In genomic region chr3:128364808-128365360, GRCh38 we compare ENCODE assay signal across 15 cellular contexts.
A peak's percentile ranks its signal among the peaks of the same experiment; 100 is the strongest.
DNase-seq lines count a peak whose midpoint lies in the region; ATAC-seq and TF ChIP-seq lines count a peak whose summit lies in the region.
"Had no signal": no experiment of that assay in that cellular context is flagged by ENCODE, and none has a peak within 500 bp of the region (broad histone marks: within the 10 kb centered on the region; RNA-seq: fewer than 3 reads in every experiment).

No MANE protein-coding gene starts in this region.

- no peak overlapping the region for H4K8ac ChIP-seq in mesenchymal stem cell (ENCODE audit: low read length)

- H3K36me3 Mint-ChIP-seq in neural progenitor cell, result peaks cover 3% of the 10 kb centered on the region

- TF ChIP-seq CTCF in heart right ventricle (IDR thresholded peaks at IDR 0.05) (no peak), 22Rv1 (IDR thresholded peaks at IDR 0.05) (no peak), spleen (IDR thresholded peaks at IDR 0.05 in 8 of 11, conservative IDR thresholded peaks at IDR 0.05 in 3 of 11) (no peak), neural progenitor cell (IDR thresholded peaks at IDR 0.05) (no peak)

- H3K4ac ChIP-seq in mesenchymal stem cell (ENCODE audit: low read depth in 1 of 2, low read length in 2 of 2), result no peak overlapping the region

- H2BK5ac ChIP-seq in mesenchymal stem cell (ENCODE audit: low read depth, low read length, poor library complexity, severe bottlenecking), result no peak overlapping the region

- intact Hi-C loops in heart right ventricle (cut with DNase I), result no loop called here
- intact Hi-C loops in left cardiac atrium (cut with DNase I), result no loop called here
- intact Hi-C loops in spleen (cut with DNase I; ENCODE audit: low total_unique reads), result no loop called here

- peaks cover 7% of the 10 kb centered on the region for H3K27me3 Mint-ChIP-seq in neural progenitor cell (ENCODE audit: insufficient read depth, low read depth)
- H3K27me3 Mint-ChIP-seq: B cell had no signal

- no peak overlapping the region for H3K14ac ChIP-seq in mesenchymal stem cell (ENCODE audit: low read length in 2 of 2)

- 87 to 92% methylated on average over 7 of the region's 7 CpGs for WGBS in heart right ventricle, 2 donors
- 91% methylated on average over 7 of the region's 7 CpGs for WGBS in mesenchymal stem cell
- WGBS in spleen, 5 donors, result 91 to 98% (median 95%) methylated on average over 6 to 7 of the region's 7 CpGs

- H2AFZ ChIP-seq in mesenchymal stem cell (ENCODE audit: low read depth, low read length), result no peak overlapping the region
- no peak overlapping the region for H2AFZ ChIP-seq in neural progenitor cell (replicated peaks)

- no peak overlapping the region for H4K91ac ChIP-seq in mesenchymal stem cell (ENCODE audit: low read length)

- ATAC-seq in heart right ventricle (no peak), left cardiac atrium (no peak)
- ATAC-seq: CD8-positive, alpha-beta T cell; HepG2 had no signal

- peak overlapping the region; percentile 4 for H2BK15ac ChIP-seq in mesenchymal stem cell (ENCODE audit: low read depth, poor library complexity, severe bottlenecking)

- H3K4me3 ChIP-seq in heart right ventricle, result no peak overlapping the region
- H3K4me3 ChIP-seq in mesenchymal stem cell (ENCODE audit: insufficient read depth in 1 of 2, low read depth in 1 of 2, low read length in 2 of 2), result no peak overlapping the region
- no peak overlapping the region for H3K4me3 ChIP-seq in spleen
- no peak overlapping the region for H3K4me3 ChIP-seq in neural progenitor cell
- H3K4me3 ChIP-seq: BLaER1 treated with 17β-estradiol and CSF1 and Interleukin-3, amounts not matched to agents 10 nM and 100 nM had no signal

- H3K4me2 ChIP-seq in mesenchymal stem cell (ENCODE audit: low read length, poor library complexity, severe bottlenecking) (no peak overlapping the region), neural progenitor cell (no peak overlapping the region)
- H3K4me2 ChIP-seq: BLaER1 treated with 17β-estradiol and CSF1 and Interleukin-3, amounts not matched to agents 10 nM and 100 nM had no signal

- no peaks in the 10 kb centered on the region for H3K9me3 Mint-ChIP-seq in neural progenitor cell
- H3K9me3 Mint-ChIP-seq: CD8-positive, alpha-beta T cell; H9 had no signal

- H3K4me3 Mint-ChIP-seq in neural progenitor cell, result no peak overlapping the region
- H3K4me3 Mint-ChIP-seq: B cell; CD8-positive, alpha-beta T cell; H9 had no signal

- H3K18ac ChIP-seq in mesenchymal stem cell (ENCODE audit: low read depth in 1 of 2, low read length in 2 of 2), result no peak overlapping the region

- no peaks in the 10 kb centered on the region for H3F3A ChIP-seq in neural progenitor cell (ENCODE audit: low read depth)

- no peak overlapping the region for H3K27ac Mint-ChIP-seq in neural progenitor cell
- H3K27ac Mint-ChIP-seq: CD8-positive, alpha-beta T cell had no signal

- H4K20me1 ChIP-seq in neural progenitor cell (ENCODE audit: low read depth), result no peaks in the 10 kb centered on the region

- H2BK120ac ChIP-seq in mesenchymal stem cell (ENCODE audit: low read depth, low read length), result no peak overlapping the region

- H3K36me3 ChIP-seq in heart right ventricle, result peaks cover 0 to 16% (median 0%) of the 10 kb centered on the region in 9 donors
- peaks cover 0 to 8% of the 10 kb centered on the region in 2 experiments for H3K36me3 ChIP-seq in mesenchymal stem cell (ENCODE audit: control insufficient read depth in 1 of 2, insufficient read depth in 2 of 2, low read depth in 1 of 2, low read length in 2 of 2)
- peaks cover 0 to 67% (median 0%) of the 10 kb centered on the region in 6 donors for H3K36me3 ChIP-seq in spleen
- no peaks in the 10 kb centered on the region for H3K36me3 ChIP-seq in neural progenitor cell

- no peaks in the 10 kb centered on the region for H3K79me2 ChIP-seq in neural progenitor cell (ENCODE audit: low read depth)

- H3K27me3 ChIP-seq in heart right ventricle (no peaks in the 10 kb centered on the region), mesenchymal stem cell (ENCODE audit: control insufficient read depth in 1 of 2, insufficient read depth in 1 of 2, low read length in 2 of 2) (peaks cover 0 to 5% of the 10 kb centered on the region in 2 experiments), spleen (replicated peaks in 1 of 7) (no peaks in the 10 kb centered on the region), neural progenitor cell (no peaks in the 10 kb centered on the region)
- H3K27me3 ChIP-seq: BLaER1 treated with 17β-estradiol and CSF1 and Interleukin-3, amounts not matched to agents 10 nM and 100 nM had no signal

- H3K4me1 ChIP-seq in heart right ventricle (peaks cover 16 to 95% (median 64%) of the 10 kb centered on the region in 9 donors), mesenchymal stem cell (ENCODE audit: control insufficient read depth, insufficient read depth, low read depth, low read length) (peaks cover 20% of the 10 kb centered on the region), spleen (peaks cover 0 to 14% (median 6%) of the 10 kb centered on the region in 6 donors), neural progenitor cell (peaks cover 11% of the 10 kb centered on the region)

- H3K27ac ChIP-seq in heart right ventricle, result peak overlapping the region in 6 of 10 donors; percentile 12 to 82 (median 72)
- 0 out of 2 replicates have a peak overlapping the region, but pooled peaks have one; percentile 4 for H3K27ac ChIP-seq in 22Rv1
- no peak overlapping the region for H3K27ac ChIP-seq in mesenchymal stem cell (ENCODE audit: low read length, poor library complexity, severe bottlenecking)
- H3K27ac ChIP-seq in spleen, result no peak overlapping the region
- no peak overlapping the region for H3K27ac ChIP-seq in neural progenitor cell
- H3K27ac ChIP-seq: BLaER1 treated with 17β-estradiol and CSF1 and Interleukin-3, amounts not matched to agents 10 nM and 100 nM had no signal

- H3K4me1 Mint-ChIP-seq in neural progenitor cell, result peaks cover 9% of the 10 kb centered on the region

- no peaks in the 10 kb centered on the region for H3K79me1 ChIP-seq in mesenchymal stem cell (replicated peaks; ENCODE audit: low read length, poor library complexity, severe bottlenecking)

- no peak for DNase-seq in heart right ventricle
- DNase-seq in left cardiac atrium, result no peak
- no peak for DNase-seq in mesenchymal stem cell
- DNase-seq in spleen, result peak; percentile 58
- DNase-seq in NCI-H748 (lab: John Stamatoyannopoulos, UW; ENCODE audit: unreplicated experiment), result no peak
- no peak for DNase-seq in neural progenitor cell (ENCODE audit: low spot score)
- DNase-seq: Calu3; CD8-positive, alpha-beta T cell; DMS79 treated with DMSO at 0.1 percent for 48 hours; GF-D8; H9 had no signal

- no peak for TF ChIP-seq POLR2A in spleen (IDR thresholded peaks at IDR 0.05)

- H3K9ac ChIP-seq in mesenchymal stem cell (ENCODE audit: low read length) (no peak overlapping the region), neural progenitor cell (no peak overlapping the region)
- H3K9ac ChIP-seq: BLaER1 treated with 17β-estradiol and CSF1 and Interleukin-3, amounts not matched to agents 10 nM and 100 nM had no signal

- H2AK5ac ChIP-seq in mesenchymal stem cell (ENCODE audit: low read length, severe bottlenecking), result no peak overlapping the region

- H3K23ac ChIP-seq in mesenchymal stem cell (ENCODE audit: low read length in 2 of 2), result no peak overlapping the region

- H2BK12ac ChIP-seq in mesenchymal stem cell (ENCODE audit: low read length in 2 of 2), result no peak overlapping the region

- H3K9me3 ChIP-seq in heart right ventricle (no peaks in the 10 kb centered on the region), mesenchymal stem cell (ENCODE audit: control insufficient read depth, low read length) (no peaks in the 10 kb centered on the region), spleen (no peaks in the 10 kb centered on the region), neural progenitor cell (ENCODE audit: low read depth) (no peaks in the 10 kb centered on the region)
- H3K9me3 ChIP-seq: BLaER1 treated with 17β-estradiol and CSF1 and Interleukin-3, amounts not matched to agents 10 nM and 100 nM had no signal

Comparison
In these comparisons a context has a peak if more than half of its experiments do, and no peak if none do; other contexts are left out.
1. H3K27ac ChIP-seq: peak in heart right ventricle (6 of 10) and 22Rv1 (single experiment); none in mesenchymal stem cell (single experiment), spleen (0 of 8) and neural progenitor cell (single experiment).